Comparison of ENCODE assay signal across 19 cellular contexts in genomic region chr17:44155488-44155887, GRCh38. TPM values are rescaled to one million over a fixed set of nuclear protein-coding genes. Genes with fewer than 3 reads are reported as not detected.
DNase-seq lines count a peak whose midpoint lies in the region; ATAC-seq, FAIRE-seq and TF ChIP-seq lines count a peak whose summit lies in the region.
"Had no signal": no experiment of that assay in that cellular context is flagged by ENCODE, and none has a peak within 500 bp of the region (broad histone marks: within the 10 kb centered on the region; RNA-seq: fewer than 3 reads in every experiment).

No MANE protein-coding gene starts in this region.

- H3K4me1 Mint-ChIP-seq in activated T-helper 17 cell treated with anti-CD3 and anti-CD28 coated beads, Interleukin-2, amount 50 U/mL, for 72 hours: peaks cover 7% of the 10 kb centered on the region
- H3K4me1 Mint-ChIP-seq: IgD-negative memory B cell had no signal

- no peak overlapping the region for H3K4me3 Mint-ChIP-seq in activated T-helper 17 cell treated with anti-CD3 and anti-CD28 coated beads, Interleukin-2, amount 50 U/mL, for 72 hours
- H3K4me3 Mint-ChIP-seq: IgD-negative memory B cell had no signal

- peak; percentile 48 for DNase-seq in DMS 273 (lab: John Stamatoyannopoulos, UW; ENCODE audit: unreplicated experiment)
- no peak for DNase-seq in DMS 273 treated with DMSO at 0.1 percent for 48 hours (lab: John Stamatoyannopoulos, UW)
- no peak for DNase-seq in A549 (ENCODE audit: low read depth in 1 of 2, low spot score in 1 of 2)
- DNase-seq in NCI-H187 treated with DMSO at 0.1 percent for 48 hours (lab: John Stamatoyannopoulos, UW): peak; percentile 41
- no peak for DNase-seq in RWPE1 (ENCODE audit: low spot score)
- no peak for DNase-seq in AML-193 (lab: John Stamatoyannopoulos, UW)
- no peak for DNase-seq in GF-D8 (lab: John Stamatoyannopoulos, UW)
- DNase-seq: Calu3, DND-41, GDM1, GM23248, NCI-H748 treated with DMSO at 0.1 percent for 48 hours, Peyer's patch, SHP77 treated with DMSO at 0.1 percent for 48 hours had no signal

- H3K9me3 Mint-ChIP-seq in activated T-helper 17 cell treated with anti-CD3 and anti-CD28 coated beads, Interleukin-2, amount 50 U/mL, for 72 hours: no peaks in the 10 kb centered on the region
- H3K9me3 Mint-ChIP-seq: IgD-negative memory B cell had no signal

- peaks cover 22% of the 10 kb centered on the region for H3K36me3 Mint-ChIP-seq in activated T-helper 17 cell treated with anti-CD3 and anti-CD28 coated beads, Interleukin-2, amount 50 U/mL, for 72 hours (ENCODE audit: low read depth)

- H3K4me3 ChIP-seq in A549: no peak overlapping the region
- H3K4me3 ChIP-seq: GM23248, Peyer's patch had no signal

- POLR2A ChIA-PET in A549 (lab: Yijun Ruan, JAX): no interaction called here
- POLR2A ChIA-PET in RWPE1 (lab: Yijun Ruan, JAX; ENCODE audit: low non-redundant PET): no interaction called here

- no peak overlapping the region for H3K27ac ChIP-seq in A549
- H3K27ac ChIP-seq in RWPE1: peak overlapping the region; percentile 9; the same call in 1 of the 2 replicates
- H3K27ac ChIP-seq: 22Rv1, C4-2B, GM23248, Peyer's patch had no signal

- WGBS in A549 (ENCODE audit: missing lambda C conversion rate): 96% methylated on average over 2 of the region's 2 CpGs

- no peak for TF ChIP-seq EP300 in A549 (IDR thresholded peaks at IDR 0.05)

- FAIRE-seq in A549 (lab: Jason Lieb, UNC): no peak

- TF ChIP-seq POLR2A in A549 (IDR thresholded peaks at IDR 0.05; ENCODE audit: low read length): no peak

- TF ChIP-seq RAD21 in A549 (conservative IDR thresholded peaks at IDR 0.05 in 1 of 2, IDR thresholded peaks at IDR 0.05 in 1 of 2): no peak

- no peaks in the 10 kb centered on the region for H3K27me3 Mint-ChIP-seq in activated T-helper 17 cell treated with anti-CD3 and anti-CD28 coated beads, Interleukin-2, amount 50 U/mL, for 72 hours
- H3K27me3 Mint-ChIP-seq: IgD-negative memory B cell had no signal

- TF ChIP-seq CTCF in A549 (IDR thresholded peaks at IDR 0.05) (no peak), RWPE1 (conservative IDR thresholded peaks at IDR 0.05; ENCODE audit: low read depth) (no peak)

- no peaks in the 10 kb centered on the region for H3K9me3 ChIP-seq in A549
- H3K9me3 ChIP-seq: Peyer's patch had no signal

- no peak overlapping the region for H3K4me2 ChIP-seq in A549

- no peak; a peak in 3 of 6 replicates for ATAC-seq in A549
- no peak for ATAC-seq in activated T-helper 17 cell treated with anti-CD3 and anti-CD28 coated beads, Interleukin-2, amount 50 U/mL, for 72 hours (replicated peaks)

- no peaks in the 10 kb centered on the region for H3K4me1 ChIP-seq in A549
- H3K4me1 ChIP-seq: Peyer's patch had no signal

- H3K27ac Mint-ChIP-seq in activated T-helper 17 cell treated with anti-CD3 and anti-CD28 coated beads, Interleukin-2, amount 50 U/mL, for 72 hours: no peak overlapping the region
- H3K27ac Mint-ChIP-seq: IgD-negative memory B cell had no signal

- CTCF ChIA-PET in A549 (lab: Yijun Ruan, JAX): interaction anchor here (1.0 to 8.3 kb wide), 7 partner anchors 14 to 176 kb away, joined by 3 to 88 read pairs (median 6); partner anchors contain the start of genes ASB16 and HROB
- CTCF ChIA-PET in RWPE1 (lab: Yijun Ruan, JAX): interaction anchor here (0.7 kb wide), 1 partner anchor 522 kb away, joined by 3 read pairs; no protein-coding TSS in a partner anchor

TF ChIP-seq in A549, 52 proteins besides CTCF, POLR2A, EP300 and RAD21:
- TF ChIP-seq RNF2 (IDR thresholded peaks at IDR 0.05; ENCODE audit: borderline replicate concordance, low read depth) (no peak), FOSL2 (IDR thresholded peaks at IDR 0.05) (no peak), FOSL2 (CRISPR knock-in tag; IDR thresholded peaks at IDR 0.05) (no peak), POLR2AphosphoS2 (conservative IDR thresholded peaks at IDR 0.05; ENCODE audit: low read length) (peak; percentile 72; the same call in 1 of the 2 replicates)

RNA-seq across cellular contexts. Expression of gene HROB, which starts 13.8 kb away (rescaled TPM):
- polyA plus RNA-seq in A549 (2011; rRNA removed): 5.4 and 5.6 TPM in 2 replicates
- polyA plus RNA-seq in A549 (2012; cell fraction: cytosol; rRNA removed): 8.2 and 11.1 TPM in 2 replicates
- 23.5 and 24.0 TPM in 2 replicates for polyA plus RNA-seq in A549 (2012; cell fraction: nucleus; rRNA removed)
- 6.0 to 7.1 TPM (median 6.8 TPM) in 3 replicates for polyA plus RNA-seq in A549 (2017; fragmentation: RNase III; extraction: RNeasy Plus Mini Kit Qiagen cat#74134 plus additional on column Dnase treatment)
- 16.0 and 16.7 TPM in 2 replicates for polyA minus RNA-seq in A549 (2011; rRNA and poly(A)+ RNA removed)
- total RNA-seq in activated T-helper 17 cell treated with anti-CD3 and anti-CD28 coated beads, Interleukin-2, amount 50 U/mL, for 72 hours: 10 to 100 TPM; 17.9 to 23.2 TPM

RNA-seq across cellular contexts. Expression of gene ASB16, which starts 15.0 kb away (rescaled TPM):
- 0.05 TPM in 1 of 2 replicates, not detected in the other for polyA plus RNA-seq in A549 (2011; rRNA removed)
- 0.04 and 0.06 TPM in 2 replicates for polyA plus RNA-seq in A549 (2012; cell fraction: cytosol; rRNA removed)
- polyA plus RNA-seq in A549 (2012; cell fraction: nucleus; rRNA removed): 0.67 and 0.69 TPM in 2 replicates
- 0.12 to 0.16 TPM (median 0.15 TPM) in 3 replicates for polyA plus RNA-seq in A549 (2017; fragmentation: RNase III; extraction: RNeasy Plus Mini Kit Qiagen cat#74134 plus additional on column Dnase treatment)
- polyA minus RNA-seq in A549 (2011; rRNA and poly(A)+ RNA removed): not detected in 2 replicates
- under 1 TPM; 0.22 to 0.58 TPM for total RNA-seq in activated T-helper 17 cell treated with anti-CD3 and anti-CD28 coated beads, Interleukin-2, amount 50 U/mL, for 72 hours
- total RNA-seq: GM23248, LHCN-M2 had no signal
- polyA plus RNA-seq: IgD-negative memory B cell had no signal

RNA-seq across cellular contexts. Expression of gene TMUB2, which starts 31.3 kb away (rescaled TPM):
- polyA plus RNA-seq in A549 (2011; rRNA removed) (36.2 and 43.3 TPM in 2 replicates), A549 (2017; fragmentation: RNase III; extraction: RNeasy Plus Mini Kit Qiagen cat#74134 plus additional on column Dnase treatment) (37.6 to 44.4 TPM (median 42.0 TPM) in 3 replicates)
- 37.3 and 45.4 TPM in 2 replicates for polyA plus RNA-seq in A549 (2012; cell fraction: cytosol; rRNA removed)
- 104 and 115 TPM in 2 replicates for polyA plus RNA-seq in A549 (2012; cell fraction: nucleus; rRNA removed)
- polyA minus RNA-seq in A549 (2011; rRNA and poly(A)+ RNA removed): 29.9 and 32.2 TPM in 2 replicates
- 10 to 100 TPM; 26.6 to 39.6 TPM for total RNA-seq in activated T-helper 17 cell treated with anti-CD3 and anti-CD28 coated beads, Interleukin-2, amount 50 U/mL, for 72 hours

RNA-seq across cellular contexts. Expression of gene HDAC5, which starts 32.0 kb away (rescaled TPM):
- 3.1 and 5.7 TPM in 2 replicates for polyA plus RNA-seq in A549 (2011; rRNA removed)
- polyA plus RNA-seq in A549 (2012; cell fraction: cytosol; rRNA removed): 1.9 and 3.7 TPM in 2 replicates
- polyA plus RNA-seq in A549 (2012; cell fraction: nucleus; rRNA removed): 11.9 and 12.9 TPM in 2 replicates
- 3.2 to 7.1 TPM (median 4.5 TPM) in 3 replicates for polyA plus RNA-seq in A549 (2017; fragmentation: RNase III; extraction: RNeasy Plus Mini Kit Qiagen cat#74134 plus additional on column Dnase treatment)
- polyA minus RNA-seq in A549 (2011; rRNA and poly(A)+ RNA removed): 8.4 and 11.0 TPM in 2 replicates
- 10 to 100 TPM; 11.0 to 45.4 TPM for total RNA-seq in activated T-helper 17 cell treated with anti-CD3 and anti-CD28 coated beads, Interleukin-2, amount 50 U/mL, for 72 hours

RNA-seq across cellular contexts. Expression of gene ATXN7L3, which starts 44.2 kb away (rescaled TPM):
- polyA plus RNA-seq in A549 (2011; rRNA removed) (65.7 and 72.7 TPM in 2 replicates), A549 (2017; fragmentation: RNase III; extraction: RNeasy Plus Mini Kit Qiagen cat#74134 plus additional on column Dnase treatment) (54.0 to 66.2 TPM (median 60.5 TPM) in 3 replicates)
- 39.3 and 52.4 TPM in 2 replicates for polyA plus RNA-seq in A549 (2012; cell fraction: cytosol; rRNA removed)
- 84.7 and 105 TPM in 2 replicates for polyA plus RNA-seq in A549 (2012; cell fraction: nucleus; rRNA removed)
- polyA minus RNA-seq in A549 (2011; rRNA and poly(A)+ RNA removed): 67.2 and 79.1 TPM in 2 replicates
- 10 to 100 TPM; 65.5 to 89.1 TPM for total RNA-seq in activated T-helper 17 cell treated with anti-CD3 and anti-CD28 coated beads, Interleukin-2, amount 50 U/mL, for 72 hours

Comparison
In these comparisons a context has a peak if more than half of its experiments do, and no peak if none do; other contexts are left out.
1. DNase-seq: peak in DMS 273 (single experiment) and NCI-H187 treated with DMSO at 0.1 percent for 48 hours (single experiment); none in DMS 273 treated with DMSO at 0.1 percent for 48 hours (single experiment), A549 (0 of 2), RWPE1 (single experiment), AML-193 (0 of 2) and GF-D8 (single experiment).